Comparison of ENCODE assay signal across 14 cellular contexts in the genomic region with DNA sequence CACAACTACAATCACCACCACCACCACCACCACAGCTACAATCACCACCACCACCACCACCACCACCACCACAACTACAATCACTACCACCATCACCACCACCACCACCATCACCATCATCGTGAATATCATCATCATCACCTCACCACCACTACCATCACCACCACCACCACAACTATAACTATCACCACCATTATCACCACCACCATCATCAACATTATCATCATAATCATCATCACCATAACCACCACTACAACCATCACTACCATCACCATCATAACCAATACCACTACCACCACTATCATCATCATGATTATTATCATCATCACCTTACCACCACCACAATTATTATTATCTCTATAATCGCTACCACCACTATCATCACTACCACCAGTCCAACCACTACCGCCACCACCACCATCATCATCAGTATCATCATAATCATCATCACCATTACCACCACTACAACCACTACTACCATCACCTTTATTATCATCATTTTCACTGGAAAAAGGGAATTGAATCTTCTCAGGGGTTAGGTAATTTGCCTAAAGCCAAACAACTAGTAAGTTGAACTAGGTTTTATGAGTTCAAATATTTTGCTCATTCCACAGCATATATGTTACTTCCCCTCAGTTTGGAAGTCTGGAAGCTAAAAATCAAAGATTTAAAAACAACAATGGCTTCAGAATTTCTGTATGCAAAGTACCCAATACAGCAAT. TPM values are rescaled to one million over a fixed set of nuclear protein-coding genes. Genes with fewer than 3 reads are reported as not detected.
A peak's percentile ranks its signal among the peaks of the same experiment; 100 is the strongest.
DNase-seq lines count a peak whose midpoint lies in the region; ATAC-seq and TF ChIP-seq lines count a peak whose summit lies in the region.
"Had no signal": no experiment of that assay in that cellular context is flagged by ENCODE, and none has a peak within 500 bp of the region (broad histone marks: within the 10 kb centered on the region; RNA-seq: fewer than 3 reads in every experiment).

No MANE protein-coding gene starts in this region.

- peak overlapping the region; percentile 63 for H3K4me3 Mint-ChIP-seq in central memory CD8-positive, alpha-beta T cell

- peak; percentile 48 for DNase-seq in activated naive CD4-positive, alpha-beta T cell treated with Interleukin-2 at 50 U/mL for 16 hours
- DNase-seq in activated naive CD4-positive, alpha-beta T cell (lab: John Stamatoyannopoulos, UW) = no peak
- peak; percentile 27 for DNase-seq in T-helper 9 cell
- peak in 1 of 2 donors; percentile 25 for DNase-seq in central memory CD8-positive, alpha-beta T cell (ENCODE audit: low spot score in 2 of 2)
- no peak for DNase-seq in spleen
- DNase-seq in Kasumi-1 (lab: John Stamatoyannopoulos, UW) = no peak
- no peak for DNase-seq in esophagus squamous epithelium (lab: John Stamatoyannopoulos, UW)
- DNase-seq in posterior cingulate gyrus = no peak
- DNase-seq: dorsolateral prefrontal cortex, lower lobe of right lung, NCI-H1417 treated with DMSO at 0.1 percent for 48 hours, NCI-H524 treated with DMSO at 0.1 percent for 48 hours, pancreas had no signal

- no peaks in the 10 kb centered on the region for H3K27me3 Mint-ChIP-seq in central memory CD8-positive, alpha-beta T cell

- H3K36me3 ChIP-seq in spleen (peaks cover 0 to 72% (median 0%) of the 10 kb centered on the region in 6 donors), esophagus squamous epithelium (no peaks in the 10 kb centered on the region)
- H3K36me3 ChIP-seq: ascending aorta, lower lobe of right lung, pancreas had no signal

- no peak for TF ChIP-seq CTCF in spleen (IDR thresholded peaks at IDR 0.05 in 8 of 11, conservative IDR thresholded peaks at IDR 0.05 in 3 of 11)
- TF ChIP-seq CTCF in esophagus squamous epithelium (IDR thresholded peaks at IDR 0.05) = no peak

- peaks cover 45% of the 10 kb centered on the region for H3K4me1 Mint-ChIP-seq in central memory CD8-positive, alpha-beta T cell

- intact Hi-C loops in spleen (cut with DNase I; ENCODE audit: low total_unique reads) = no loop called here
- intact Hi-C loops in esophagus squamous epithelium (cut with DNase I) = no loop called here
- intact Hi-C loops in posterior cingulate gyrus (cut with DNase I) = no loop called here

- peak overlapping the region; percentile 82 for H3K27ac Mint-ChIP-seq in central memory CD8-positive, alpha-beta T cell (ENCODE audit: low read depth)

- 85 to 90% (median 90%) methylated on average over 3 of the region's 3 CpGs for WGBS in spleen, 5 donors
- WGBS in esophagus squamous epithelium, 2 donors = 92 to 95% methylated on average over 3 of the region's 3 CpGs

- ATAC-seq in central memory CD8-positive, alpha-beta T cell (replicated peaks; ENCODE audit: extremely low read depth, poor library complexity, severe bottlenecking) = peak; percentile 19
- ATAC-seq: lower lobe of right lung, pancreas had no signal

- H3K27me3 ChIP-seq in spleen (replicated peaks in 1 of 7) (no peaks in the 10 kb centered on the region), esophagus squamous epithelium (no peaks in the 10 kb centered on the region)
- H3K27me3 ChIP-seq: ascending aorta, pancreas had no signal

- H3K9me3 ChIP-seq in spleen (no peaks in the 10 kb centered on the region), esophagus squamous epithelium (no peaks in the 10 kb centered on the region)
- H3K9me3 ChIP-seq: ascending aorta, lower lobe of right lung, pancreas had no signal

- peaks cover 64% of the 10 kb centered on the region for H3K36me3 Mint-ChIP-seq in central memory CD8-positive, alpha-beta T cell (ENCODE audit: insufficient read depth)

- H3K4me1 ChIP-seq in spleen (peaks cover 39 to 96% (median 90%) of the 10 kb centered on the region in 6 donors), esophagus squamous epithelium (peaks cover 0 to 33% (median 19%) of the 10 kb centered on the region in 3 donors)
- H3K4me1 ChIP-seq: pancreas had no signal

- peak overlapping the region in 2 of 8 donors; percentile 9 to 85 for H3K4me3 ChIP-seq in spleen
- H3K4me3 ChIP-seq in esophagus squamous epithelium = no peak overlapping the region
- H3K4me3 ChIP-seq: ascending aorta, dorsolateral prefrontal cortex, lower lobe of right lung, pancreas had no signal

- TF ChIP-seq POLR2A in spleen (IDR thresholded peaks at IDR 0.05) (no peak), esophagus squamous epithelium (IDR thresholded peaks at IDR 0.05) (no peak)

- H3K27ac ChIP-seq in spleen = peak overlapping the region in 6 of 8 donors; percentile 3 to 94 (median 88)
- H3K27ac ChIP-seq in esophagus squamous epithelium = no peak overlapping the region
- H3K27ac ChIP-seq: ascending aorta, dorsolateral prefrontal cortex, lower lobe of right lung, pancreas had no signal

- peaks cover 6% of the 10 kb centered on the region for H3K9me3 Mint-ChIP-seq in central memory CD8-positive, alpha-beta T cell

RNA-seq across cellular contexts. Expression of gene RIPOR2, which starts 8.4 kb away (rescaled TPM):
- total RNA-seq in spleen = 100 to 1,000 TPM; 128 to 247 (median 172) TPM
- 10 to 100 TPM; 40.6 to 43.4 (median 41.2) TPM for polyA plus RNA-seq in spleen
- total RNA-seq in esophagus squamous epithelium = 1 to 10 TPM in 3 of 4 donors, under 1 TPM in 1; 0.83 to 4.4 (median 3.3) TPM

Comparison
In these comparisons a context has a peak if more than half of its experiments do, and no peak if none do; other contexts are left out.
1. DNase-seq: peak in activated naive CD4-positive, alpha-beta T cell treated with Interleukin-2 at 50 U/mL for 16 hours (single experiment) and T-helper 9 cell (single experiment); none in activated naive CD4-positive, alpha-beta T cell (0 of 4), spleen (single experiment), Kasumi-1 (0 of 2), esophagus squamous epithelium (single experiment) and posterior cingulate gyrus (0 of 10).
2. H3K27ac ChIP-seq: peak in spleen (6 of 8); none in esophagus squamous epithelium (0 of 4).
3. RNA of gene RIPOR2, which starts 8.4 kb away (total RNA-seq): 128 to 247 TPM in spleen; 0.83 to 4.4 TPM in esophagus squamous epithelium; every median in the first group is over 10 times any median in the second.